Comparison of ENCODE assay signal across 1 cellular context in the genomic region with DNA sequence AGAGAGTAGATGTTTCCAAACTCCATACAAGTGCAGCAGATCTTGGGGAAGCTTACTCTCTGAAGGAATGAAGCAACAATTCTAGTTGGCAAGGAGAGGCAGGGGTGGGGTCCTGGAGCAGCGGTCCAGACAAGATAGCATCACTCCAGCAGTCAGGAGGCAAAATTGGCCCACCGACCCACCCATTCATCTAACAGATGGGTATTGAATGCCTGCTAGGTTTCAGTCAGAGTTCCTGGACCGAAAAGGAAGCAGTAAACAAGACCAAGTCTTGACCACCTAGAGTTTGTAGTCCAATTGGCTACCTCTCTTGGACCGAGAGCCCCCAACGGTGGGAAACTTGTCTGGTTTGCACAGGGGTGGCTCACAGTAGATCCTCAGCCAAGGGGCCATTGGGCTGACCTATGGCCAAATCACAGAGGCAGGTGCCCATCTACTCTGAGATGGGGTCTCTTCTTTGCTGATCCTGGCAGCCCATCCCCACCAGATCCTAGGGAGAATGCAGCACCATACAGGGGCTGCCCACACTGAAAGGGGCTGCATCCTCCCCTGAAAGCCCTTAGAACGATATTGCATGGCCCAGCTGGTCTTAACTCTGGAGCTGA.
TF ChIP-seq lines count a peak whose summit lies in the region.

No MANE protein-coding gene starts in this region.

TF ChIP-seq in WTC11, 78 proteins besides CTCF, POLR2A, EP300 and RAD21 (continued from another document):
- TF ChIP-seq, protein P1, sequence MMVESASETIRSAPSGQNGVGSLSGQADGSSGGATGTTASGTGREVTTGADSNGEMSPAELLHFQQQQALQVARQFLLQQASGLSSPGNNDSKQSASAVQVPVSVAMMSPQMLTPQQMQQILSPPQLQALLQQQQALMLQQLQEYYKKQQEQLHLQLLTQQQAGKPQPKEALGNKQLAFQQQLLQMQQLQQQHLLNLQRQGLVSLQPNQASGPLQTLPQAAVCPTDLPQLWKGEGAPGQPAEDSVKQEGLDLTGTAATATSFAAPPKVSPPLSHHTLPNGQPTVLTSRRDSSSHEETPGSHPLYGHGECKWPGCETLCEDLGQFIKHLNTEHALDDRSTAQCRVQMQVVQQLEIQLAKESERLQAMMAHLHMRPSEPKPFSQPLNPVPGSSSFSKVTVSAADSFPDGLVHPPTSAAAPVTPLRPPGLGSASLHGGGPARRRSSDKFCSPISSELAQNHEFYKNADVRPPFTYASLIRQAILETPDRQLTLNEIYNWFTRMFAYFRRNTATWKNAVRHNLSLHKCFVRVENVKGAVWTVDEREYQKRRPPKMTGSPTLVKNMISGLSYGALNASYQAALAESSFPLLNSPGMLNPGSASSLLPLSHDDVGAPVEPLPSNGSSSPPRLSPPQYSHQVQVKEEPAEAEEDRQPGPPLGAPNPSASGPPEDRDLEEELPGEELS (CRISPR knock-in tag; IDR thresholded peaks at IDR 0.05), result no peak
- no peak for TF ChIP-seq MXD4 (CRISPR knock-in tag; IDR thresholded peaks at IDR 0.05; ENCODE audit: borderline replicate concordance)
- TF ChIP-seq OVOL2 (CRISPR knock-in tag; IDR thresholded peaks at IDR 0.05; ENCODE audit: borderline replicate concordance), result no peak
- TF ChIP-seq, protein P2, sequence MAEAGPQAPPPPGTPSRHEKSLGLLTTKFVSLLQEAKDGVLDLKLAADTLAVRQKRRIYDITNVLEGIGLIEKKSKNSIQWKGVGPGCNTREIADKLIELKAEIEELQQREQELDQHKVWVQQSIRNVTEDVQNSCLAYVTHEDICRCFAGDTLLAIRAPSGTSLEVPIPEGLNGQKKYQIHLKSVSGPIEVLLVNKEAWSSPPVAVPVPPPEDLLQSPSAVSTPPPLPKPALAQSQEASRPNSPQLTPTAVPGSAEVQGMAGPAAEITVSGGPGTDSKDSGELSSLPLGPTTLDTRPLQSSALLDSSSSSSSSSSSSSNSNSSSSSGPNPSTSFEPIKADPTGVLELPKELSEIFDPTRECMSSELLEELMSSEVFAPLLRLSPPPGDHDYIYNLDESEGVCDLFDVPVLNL (CRISPR knock-in tag; IDR thresholded peaks at IDR 0.05; ENCODE audit: borderline replicate concordance, low read depth), result no peak
- no peak for TF ChIP-seq SMAD4 (CRISPR knock-in tag; IDR thresholded peaks at IDR 0.05)
TF ChIP-seq in WTC11: peak in this region for 0.
